10 cellular contexts compared by ENCODE assay signal in genomic region chr5:643811-644271, GRCh38. TPM values are rescaled to one million over a fixed set of nuclear protein-coding genes. Genes with fewer than 3 reads are reported as not detected.
DNase-seq lines count a peak whose midpoint lies in the region; ATAC-seq and TF ChIP-seq lines count a peak whose summit lies in the region.
"Had no signal": no experiment of that assay in that cellular context is flagged by ENCODE, and none has a peak within 500 bp of the region (broad histone marks: within the 10 kb centered on the region; RNA-seq: fewer than 3 reads in every experiment).

No MANE protein-coding gene starts in this region.

- POLR2A ChIA-PET in PC-9 (lab: Charles Lee; ENCODE audit: unreplicated experiment) = no interaction called here

- H3K27me3 ChIP-seq in BLaER1 (no peaks in the 10 kb centered on the region), PC-9 (ENCODE audit: insufficient read depth, low read depth) (no peaks in the 10 kb centered on the region)

- H3F3A ChIP-seq in PC-9 (ENCODE audit: insufficient read depth, low read depth) = peaks cover 15% of the 10 kb centered on the region

- H4K20me1 ChIP-seq in BLaER1 (peaks cover 20% of the 10 kb centered on the region), PC-9 (ENCODE audit: insufficient read depth) (peaks cover 6% of the 10 kb centered on the region)

- peak overlapping the region; percentile 36 for H3K4me3 ChIP-seq in BLaER1
- no peak overlapping the region for H3K4me3 ChIP-seq in PC-9

- CTCF ChIA-PET in PC-9 (lab: Charles Lee) = no interaction called here

- no peaks in the 10 kb centered on the region for H3K9me2 ChIP-seq in PC-9 (ENCODE audit: insufficient read depth)

- no peak overlapping the region for H2AFZ ChIP-seq in PC-9

- ATAC-seq in GM19351 (IDR thresholded peaks at IDR 0.05; ENCODE audit: unreplicated experiment) = peak; percentile 81
- ATAC-seq in HG03108 (IDR thresholded peaks at IDR 0.05; ENCODE audit: unreplicated experiment) = peak; percentile 73
- ATAC-seq in GM19035 (IDR thresholded peaks at IDR 0.05; ENCODE audit: unreplicated experiment) = no peak

- peaks cover 88% of the 10 kb centered on the region for H3K36me3 ChIP-seq in BLaER1
- H3K36me3 ChIP-seq in PC-9 (ENCODE audit: low read depth) = peaks cover 29% of the 10 kb centered on the region

- peak overlapping the region; percentile 73 for H3K4me2 ChIP-seq in BLaER1
- H3K4me2 ChIP-seq in PC-9 = no peak overlapping the region

- no TSS peak for BruUV-seq in PC-9 (replicated peaks; lab: Mats Ljungman, UMichigan)

- TF ChIP-seq CTCF in PC-9 (conservative IDR thresholded peaks at IDR 0.05) = no peak

- H3K27ac ChIP-seq in BLaER1 (peak overlapping the region; percentile 71), PC-9 (no peak overlapping the region)
- H3K27ac ChIP-seq: HL-60 had no signal

- DNase-seq in SK-MEL-5 (ENCODE audit: low read depth, low spot score) (peak; percentile 38), AML-193 (lab: John Stamatoyannopoulos, UW) (no peak), PC-9 (no peak)
- no peak for DNase-seq in activated CD4-positive, CD25-positive, alpha-beta regulatory T cell treated with anti-CD3 and anti-CD28 coated beads, Interleukin-2, amount 50 U/mL, for 72 hours
- DNase-seq: NCI-H510A had no signal

- H3K9me3 ChIP-seq in BLaER1 (peaks cover 24% of the 10 kb centered on the region), PC-9 (ENCODE audit: insufficient read depth, low read depth) (peaks cover 9% of the 10 kb centered on the region)

- peak overlapping the region; percentile 61 for H3K9ac ChIP-seq in BLaER1

- in situ Hi-C loops in SK-MEL-5 (cut with HindIII; ENCODE audit: low pct_unique_long_range_greater_than_20kb, low sequenced_read_pairs) = no loop called here

- H3K4me1 ChIP-seq in BLaER1 (peaks cover 32% of the 10 kb centered on the region), PC-9 (replicated peaks; ENCODE audit: insufficient read depth) (no peaks in the 10 kb centered on the region)

- intact Hi-C loops in PC-9 (cut with micrococcal nuclease; ENCODE audit: unreplicated experiment) = no loop called here

- H3K79me2 ChIP-seq in PC-9 (ENCODE audit: low read depth) = no peaks in the 10 kb centered on the region

RNA-seq across cellular contexts. Expression of gene CEP72, which starts 31.7 kb away (rescaled TPM):
- 7.1 and 8.9 TPM in 2 replicates for total RNA-seq in SK-MEL-5 (2014; rRNA removed; shearing (Covaris generic))
- polyA plus RNA-seq in SK-MEL-5 (2015; cell fraction: cytosol; rRNA removed) = 9.6 and 10.4 TPM in 2 replicates
- polyA plus RNA-seq in SK-MEL-5 (2015; cell fraction: nucleus; rRNA removed) = 28.8 and 29.5 TPM in 2 replicates
- total RNA-seq in PC-9 (2021) = 83.3 and 86.8 TPM in 2 replicates

RNA-seq across cellular contexts. Expression of gene TPPP, which starts 49.3 kb away (rescaled TPM):
- 5.1 and 5.7 TPM in 2 replicates for total RNA-seq in SK-MEL-5 (2014; rRNA removed; shearing (Covaris generic))
- polyA plus RNA-seq in SK-MEL-5 (2015; cell fraction: cytosol; rRNA removed) = 16.4 and 21.7 TPM in 2 replicates
- 14.0 and 21.6 TPM in 2 replicates for polyA plus RNA-seq in SK-MEL-5 (2015; cell fraction: nucleus; rRNA removed)
- 0.17 and 0.38 TPM in 2 replicates for total RNA-seq in PC-9 (2021)
